ENCODE assay signal across 1 cellular context in the genomic region with DNA sequence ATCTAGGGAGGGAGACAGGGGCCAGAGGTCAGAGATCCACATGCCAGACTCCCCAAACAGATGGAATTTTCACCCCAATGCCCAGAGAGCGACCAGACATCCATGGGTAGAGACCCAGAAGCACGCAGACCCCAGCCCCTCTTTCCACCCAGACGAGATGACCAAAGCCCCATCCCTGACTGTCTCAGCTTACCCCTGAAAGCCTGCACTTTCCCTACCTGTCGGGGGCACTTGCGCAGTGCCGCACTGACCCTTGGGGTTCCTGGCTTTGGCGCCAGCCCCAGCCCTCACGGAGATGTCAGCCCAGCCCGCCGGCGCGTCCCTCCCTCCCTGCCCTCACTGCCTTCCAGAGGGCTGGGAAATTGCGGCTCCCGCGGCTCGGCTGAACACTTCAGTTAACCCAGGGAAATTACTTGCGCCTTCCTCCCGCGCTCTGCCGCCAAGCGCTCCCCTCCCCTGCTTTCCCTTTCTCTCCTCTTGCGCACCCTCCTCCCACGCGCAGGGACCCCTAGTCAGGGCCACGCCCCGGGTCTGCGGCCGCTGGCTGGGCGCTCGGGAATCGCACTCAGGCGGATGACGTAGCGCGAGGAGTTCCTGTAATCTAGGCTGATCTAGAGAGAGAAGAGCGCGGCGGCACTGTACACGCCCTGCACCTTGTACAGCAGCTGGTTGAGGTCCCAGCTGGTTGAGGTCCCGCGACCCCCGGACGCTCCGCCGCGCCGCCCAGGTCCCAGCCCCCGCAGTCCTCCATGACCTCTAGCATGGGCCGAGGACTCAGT.
TF ChIP-seq lines count a peak whose summit lies in the region.

No MANE protein-coding gene starts in this region.

TF ChIP-seq in IMR-90, 13 proteins besides CTCF, POLR2A, EP300 and RAD21:
- TF ChIP-seq NFE2L2 (IDR thresholded peaks at IDR 0.05; ENCODE audit: low read depth, low read length) (no peak), BHLHE40 (IDR thresholded peaks at IDR 0.05; ENCODE audit: low read depth, low read length) (no peak), FOS (IDR thresholded peaks at IDR 0.05; ENCODE audit: low read depth, low read length) (no peak), RCOR1 (IDR thresholded peaks at IDR 0.05; ENCODE audit: insufficient replicate concordance, low read length) (no peak), CHD1 (IDR thresholded peaks at IDR 0.05; ENCODE audit: low read depth, low read length) (no peak), CEBPB (IDR thresholded peaks at IDR 0.05; ENCODE audit: low read depth, low read length) (no peak), MAZ (IDR thresholded peaks at IDR 0.05; ENCODE audit: borderline replicate concordance, low read depth, low read length) (no peak), SMC3 (IDR thresholded peaks at IDR 0.05; ENCODE audit: low read depth, low read length) (no peak), RFX5 (IDR thresholded peaks at IDR 0.05; ENCODE audit: low read depth, low read length) (no peak), MAFK (IDR thresholded peaks at IDR 0.05; ENCODE audit: low read depth, low read length) (no peak), MXI1 (IDR thresholded peaks at IDR 0.05; ENCODE audit: borderline replicate concordance, low read depth, low read length) (no peak)
- TF ChIP-seq, protein P1, sequence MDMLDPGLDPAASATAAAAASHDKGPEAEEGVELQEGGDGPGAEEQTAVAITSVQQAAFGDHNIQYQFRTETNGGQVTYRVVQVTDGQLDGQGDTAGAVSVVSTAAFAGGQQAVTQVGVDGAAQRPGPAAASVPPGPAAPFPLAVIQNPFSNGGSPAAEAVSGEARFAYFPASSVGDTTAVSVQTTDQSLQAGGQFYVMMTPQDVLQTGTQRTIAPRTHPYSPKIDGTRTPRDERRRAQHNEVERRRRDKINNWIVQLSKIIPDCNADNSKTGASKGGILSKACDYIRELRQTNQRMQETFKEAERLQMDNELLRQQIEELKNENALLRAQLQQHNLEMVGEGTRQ (IDR thresholded peaks at IDR 0.05; ENCODE audit: low read depth, low read length), result no peak
- TF ChIP-seq, protein P2, sequence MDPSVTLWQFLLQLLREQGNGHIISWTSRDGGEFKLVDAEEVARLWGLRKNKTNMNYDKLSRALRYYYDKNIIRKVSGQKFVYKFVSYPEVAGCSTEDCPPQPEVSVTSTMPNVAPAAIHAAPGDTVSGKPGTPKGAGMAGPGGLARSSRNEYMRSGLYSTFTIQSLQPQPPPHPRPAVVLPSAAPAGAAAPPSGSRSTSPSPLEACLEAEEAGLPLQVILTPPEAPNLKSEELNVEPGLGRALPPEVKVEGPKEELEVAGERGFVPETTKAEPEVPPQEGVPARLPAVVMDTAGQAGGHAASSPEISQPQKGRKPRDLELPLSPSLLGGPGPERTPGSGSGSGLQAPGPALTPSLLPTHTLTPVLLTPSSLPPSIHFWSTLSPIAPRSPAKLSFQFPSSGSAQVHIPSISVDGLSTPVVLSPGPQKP (IDR thresholded peaks at IDR 0.05; ENCODE audit: borderline replicate concordance, low read depth, low read length), result no peak
